Comparison of ENCODE assay signal across 1 cellular context in the genomic region with DNA sequence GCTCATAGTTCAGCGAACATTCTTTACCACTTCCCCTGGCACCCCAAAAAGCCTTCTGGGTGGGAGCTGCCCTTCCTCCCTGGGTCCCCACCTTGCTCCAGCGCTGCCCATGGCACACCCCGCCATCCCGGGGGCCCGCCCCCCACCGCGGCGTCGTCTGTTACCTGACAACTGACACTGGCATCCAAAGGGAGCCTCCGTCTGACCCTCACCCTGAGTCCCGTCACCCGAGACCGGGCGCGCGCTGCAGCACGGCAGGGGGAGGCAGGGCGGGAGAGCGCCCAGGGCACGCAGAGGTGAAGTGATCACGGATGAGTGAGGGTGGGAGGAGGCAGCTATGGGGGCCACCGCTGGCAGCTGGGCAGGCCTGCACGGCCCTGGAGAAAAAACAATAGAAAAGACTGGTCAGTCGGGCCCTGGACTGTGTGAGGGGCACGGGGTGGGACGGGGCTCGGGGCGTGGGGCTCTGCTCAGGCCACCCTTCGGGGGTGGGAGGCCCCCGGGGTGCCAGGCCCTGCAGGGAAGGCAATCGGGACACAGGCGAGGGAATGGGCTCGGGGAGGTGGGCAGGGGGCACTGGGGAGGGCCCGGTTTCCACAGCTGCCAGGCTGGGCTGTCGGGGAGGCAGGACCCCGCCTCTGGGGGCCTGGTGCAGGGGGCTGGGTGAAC.
TF ChIP-seq lines count a peak whose summit lies in the region.

No MANE protein-coding gene starts in this region.

TF ChIP-seq in HCT116, 20 proteins besides CTCF, POLR2A, EP300 and RAD21 (continued from another document):
- TF ChIP-seq EGR1 (IDR thresholded peaks at IDR 0.05; ENCODE audit: low read depth) (no peak), ZNF274 (IDR thresholded peaks at IDR 0.05; ENCODE audit: low read depth, low read length) (no peak), POLR2AphosphoS5 (IDR thresholded peaks at IDR 0.05; ENCODE audit: low read depth, low read length) (no peak)
- TF ChIP-seq, protein P1, sequence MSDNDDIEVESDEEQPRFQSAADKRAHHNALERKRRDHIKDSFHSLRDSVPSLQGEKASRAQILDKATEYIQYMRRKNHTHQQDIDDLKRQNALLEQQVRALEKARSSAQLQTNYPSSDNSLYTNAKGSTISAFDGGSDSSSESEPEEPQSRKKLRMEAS (IDR thresholded peaks at IDR 0.05): no peak
- TF ChIP-seq, protein P2, sequence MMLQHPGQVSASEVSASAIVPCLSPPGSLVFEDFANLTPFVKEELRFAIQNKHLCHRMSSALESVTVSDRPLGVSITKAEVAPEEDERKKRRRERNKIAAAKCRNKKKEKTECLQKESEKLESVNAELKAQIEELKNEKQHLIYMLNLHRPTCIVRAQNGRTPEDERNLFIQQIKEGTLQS (IDR thresholded peaks at IDR 0.05): no peak
- TF ChIP-seq, protein P3, sequence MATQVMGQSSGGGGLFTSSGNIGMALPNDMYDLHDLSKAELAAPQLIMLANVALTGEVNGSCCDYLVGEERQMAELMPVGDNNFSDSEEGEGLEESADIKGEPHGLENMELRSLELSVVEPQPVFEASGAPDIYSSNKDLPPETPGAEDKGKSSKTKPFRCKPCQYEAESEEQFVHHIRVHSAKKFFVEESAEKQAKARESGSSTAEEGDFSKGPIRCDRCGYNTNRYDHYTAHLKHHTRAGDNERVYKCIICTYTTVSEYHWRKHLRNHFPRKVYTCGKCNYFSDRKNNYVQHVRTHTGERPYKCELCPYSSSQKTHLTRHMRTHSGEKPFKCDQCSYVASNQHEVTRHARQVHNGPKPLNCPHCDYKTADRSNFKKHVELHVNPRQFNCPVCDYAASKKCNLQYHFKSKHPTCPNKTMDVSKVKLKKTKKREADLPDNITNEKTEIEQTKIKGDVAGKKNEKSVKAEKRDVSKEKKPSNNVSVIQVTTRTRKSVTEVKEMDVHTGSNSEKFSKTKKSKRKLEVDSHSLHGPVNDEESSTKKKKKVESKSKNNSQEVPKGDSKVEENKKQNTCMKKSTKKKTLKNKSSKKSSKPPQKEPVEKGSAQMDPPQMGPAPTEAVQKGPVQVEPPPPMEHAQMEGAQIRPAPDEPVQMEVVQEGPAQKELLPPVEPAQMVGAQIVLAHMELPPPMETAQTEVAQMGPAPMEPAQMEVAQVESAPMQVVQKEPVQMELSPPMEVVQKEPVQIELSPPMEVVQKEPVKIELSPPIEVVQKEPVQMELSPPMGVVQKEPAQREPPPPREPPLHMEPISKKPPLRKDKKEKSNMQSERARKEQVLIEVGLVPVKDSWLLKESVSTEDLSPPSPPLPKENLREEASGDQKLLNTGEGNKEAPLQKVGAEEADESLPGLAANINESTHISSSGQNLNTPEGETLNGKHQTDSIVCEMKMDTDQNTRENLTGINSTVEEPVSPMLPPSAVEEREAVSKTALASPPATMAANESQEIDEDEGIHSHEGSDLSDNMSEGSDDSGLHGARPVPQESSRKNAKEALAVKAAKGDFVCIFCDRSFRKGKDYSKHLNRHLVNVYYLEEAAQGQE (IDR thresholded peaks at IDR 0.05; ENCODE audit: low read depth): no peak
